9 cellular contexts compared by ENCODE assay signal in genomic region chr6:28884423-28885148, GRCh38. TPM values are rescaled to one million over a fixed set of nuclear protein-coding genes. Genes with fewer than 3 reads are reported as not detected.
DNase-seq lines count a peak whose midpoint lies in the region; ATAC-seq and TF ChIP-seq lines count a peak whose summit lies in the region.
"Had no signal": no experiment of that assay in that cellular context is flagged by ENCODE, and none has a peak within 500 bp of the region (broad histone marks: within the 10 kb centered on the region; RNA-seq: fewer than 3 reads in every experiment).

No MANE protein-coding gene starts in this region.

- CTCF ChIA-PET in CD8-positive, alpha-beta memory T cell (lab: Charles Lee) = interaction anchor here (0.9 to 3.6 kb wide), 7 partner anchors 12 to 132 kb away, joined by 3 to 27 read pairs (median 8); no protein-coding TSS in a partner anchor

- TF ChIP-seq POLR2A in ovary (IDR thresholded peaks at IDR 0.05) = no peak

- no peaks in the 10 kb centered on the region for H3K36me3 ChIP-seq in CD8-positive, alpha-beta memory T cell (ENCODE audit: insufficient read depth, low read length)
- H3K36me3 ChIP-seq in RWPE2 (ENCODE audit: low read depth) = no peaks in the 10 kb centered on the region
- H3K36me3 ChIP-seq in ovary = no peaks in the 10 kb centered on the region

- no peak overlapping the region for H3K27ac ChIP-seq in CD8-positive, alpha-beta memory T cell (ENCODE audit: low read depth, low read length)
- H3K27ac ChIP-seq in RWPE2 (ENCODE audit: poor library complexity, severe bottlenecking) (no peak overlapping the region), ovary (no peak overlapping the region)

- peaks cover 34% of the 10 kb centered on the region for H3K4me1 ChIP-seq in CD8-positive, alpha-beta memory T cell (ENCODE audit: insufficient read depth, low read length)
- H3K4me1 ChIP-seq in RWPE2 (ENCODE audit: insufficient read depth, poor library complexity, severe bottlenecking) = peaks cover 3% of the 10 kb centered on the region
- H3K4me1 ChIP-seq in ovary (ENCODE audit: insufficient read depth) = no peaks in the 10 kb centered on the region

- H3K4me3 ChIP-seq in CD8-positive, alpha-beta memory T cell (ENCODE audit: low read length) = peak overlapping the region; percentile 45
- peak overlapping the region; percentile 24 for H3K4me3 ChIP-seq in RWPE2 (ENCODE audit: severe bottlenecking)
- H3K4me3 ChIP-seq in ovary = no peak overlapping the region

- no peak for TF ChIP-seq EP300 in ovary (IDR thresholded peaks at IDR 0.05)

- no peak for TF ChIP-seq CTCF in RWPE2 (IDR thresholded peaks at IDR 0.05; ENCODE audit: poor library complexity, severe bottlenecking)
- TF ChIP-seq CTCF in ovary (IDR thresholded peaks at IDR 0.05) = no peak

- peaks cover 8% of the 10 kb centered on the region for H3K9me3 ChIP-seq in CD8-positive, alpha-beta memory T cell (ENCODE audit: low read length)
- H3K9me3 ChIP-seq in RWPE2 (ENCODE audit: severe bottlenecking) (no peaks in the 10 kb centered on the region), ovary (no peaks in the 10 kb centered on the region)

- no peaks in the 10 kb centered on the region for H3K27me3 ChIP-seq in CD8-positive, alpha-beta memory T cell (ENCODE audit: insufficient read depth, low read length, poor library complexity, severe bottlenecking)
- H3K27me3 ChIP-seq in RWPE2 (ENCODE audit: insufficient read depth, poor library complexity, severe bottlenecking) = no peaks in the 10 kb centered on the region
- H3K27me3 ChIP-seq in ovary = no peaks in the 10 kb centered on the region

- peaks cover 0 to 12% (median 6%) of the 10 kb centered on the region in 5 donors for H3K9me3 Mint-ChIP-seq in CD8-positive, alpha-beta memory T cell

- peaks cover 35 to 47% (median 38%) of the 10 kb centered on the region in 3 donors for H3K4me1 Mint-ChIP-seq in CD8-positive, alpha-beta memory T cell

- peak; percentile 66 for ATAC-seq in RWPE2 (ENCODE audit: low read depth)
- ATAC-seq in GM19452 (IDR thresholded peaks at IDR 0.05; ENCODE audit: unreplicated experiment) = no peak
- ATAC-seq in GM21360 (IDR thresholded peaks at IDR 0.05; ENCODE audit: unreplicated experiment) = no peak

- peaks cover 0 to 5% (median 2%) of the 10 kb centered on the region in 3 donors for H3K36me3 Mint-ChIP-seq in CD8-positive, alpha-beta memory T cell

- intact Hi-C loops in ovary (cut with DNase I) = no loop called here

- H3K27me3 Mint-ChIP-seq in CD8-positive, alpha-beta memory T cell = peaks cover 6 to 11% of the 10 kb centered on the region in 2 donors

- peak overlapping the region; percentile 43 to 94 (median 88) for H3K27ac Mint-ChIP-seq in CD8-positive, alpha-beta memory T cell

- WGBS in ovary, 3 donors = 59 to 91% (median 69%) methylated on average over 15 to 18 of the region's 18 CpGs

- POLR2A ChIA-PET in CD8-positive, alpha-beta memory T cell (lab: Charles Lee) = interaction anchor here (0.6 to 2.4 kb wide), 7 partner anchors 11 to 1707 kb away, joined by 3 to 32 read pairs (median 8); partner anchors contain the start of gene TRIM27

- peak overlapping the region; percentile 47 to 85 (median 80) for H3K4me3 Mint-ChIP-seq in CD8-positive, alpha-beta memory T cell

- DNase-seq in CD8-positive, alpha-beta memory T cell = peak; percentile 48 to 91 (median 87)
- DNase-seq in RWPE2 (ENCODE audit: low spot score) (no peak), renal cortical epithelial cell (ENCODE audit: low read depth) (peak; percentile 37), dermis blood vessel endothelial cell (no peak), ovary (no peak)
- DNase-seq in activated T-cell treated with anti-CD3 and anti-CD28 coated beads, Interleukin-2, amount 50 U/mL, for 48 hours = peak; percentile 80 to 85
- DNase-seq: Right ventricle myocardium superior had no signal

RNA-seq across cellular contexts. Expression of gene TRIM27, which starts 39.2 kb away (rescaled TPM):
- total RNA-seq in CD8-positive, alpha-beta memory T cell = 10 to 100 TPM; 67.7 to 69.2 TPM
- polyA plus RNA-seq in CD8-positive, alpha-beta memory T cell = 61.6 TPM
- 58.3 and 66.5 TPM in 2 replicates for total RNA-seq in renal cortical epithelial cell
- total RNA-seq in dermis blood vessel endothelial cell = 72.9 and 83.0 TPM in 2 replicates
- 10 to 100 TPM; 43.7 to 57.6 (median 48.8) TPM for total RNA-seq in ovary
- 10 to 100 TPM; 33.3 to 61.1 TPM for polyA plus RNA-seq in ovary

Comparison
In these comparisons a context has a peak if more than half of its experiments do, and no peak if none do; other contexts are left out.
1. DNase-seq: peak in CD8-positive, alpha-beta memory T cell (5 of 5), activated T-cell treated with anti-CD3 and anti-CD28 coated beads, Interleukin-2, amount 50 U/mL, for 48 hours (2 of 2) and renal cortical epithelial cell (single experiment); none in RWPE2 (single experiment), dermis blood vessel endothelial cell (single experiment) and ovary (0 of 5).